Comparison of ENCODE assay signal across 24 cellular contexts in genomic region chr5:76451046-76451701, GRCh38. TPM values are rescaled to one million over a fixed set of nuclear protein-coding genes. Genes with fewer than 3 reads are reported as not detected.
DNase-seq lines count a peak whose midpoint lies in the region; ATAC-seq, FAIRE-seq and TF ChIP-seq lines count a peak whose summit lies in the region.
"Had no signal": no experiment of that assay in that cellular context is flagged by ENCODE, and none has a peak within 500 bp of the region (broad histone marks: within the 10 kb centered on the region; RNA-seq: fewer than 3 reads in every experiment).

No MANE protein-coding gene starts in this region.

- FAIRE-seq in small intestine (lab: Jason Lieb, UNC): no peak
- FAIRE-seq: A549, G401.6 had no signal

- ATAC-seq in activated CD8-positive, alpha-beta T cell treated with anti-CD3 and anti-CD28 coated beads for 36 hours: no peak
- no peak for ATAC-seq in activated CD8-positive, alpha-beta T cell treated with anti-CD3 and anti-CD28 coated beads, Interleukin-2, amount 10 ng/mL, durations not matched to agents 7 days and 5 days
- ATAC-seq in activated naive CD8-positive, alpha-beta T cell treated with anti-CD3 and anti-CD28 coated beads, Interleukin-2, amount 10 ng/mL, durations not matched to agents 7 days and 5 days (ENCODE audit: low read depth): no peak
- ATAC-seq: A549, gastroesophageal sphincter, GM23338, left lobe of liver had no signal

- WGBS in small intestine, 3 donors: 23 to 52% (median 30%) methylated on average over 6 of the region's 6 CpGs

- no peak overlapping the region for H3K4me3 Mint-ChIP-seq in activated CD8-positive, alpha-beta T cell treated with anti-CD3 and anti-CD28 coated beads for 36 hours
- H3K4me3 Mint-ChIP-seq in activated CD8-positive, alpha-beta T cell treated with anti-CD3 and anti-CD28 coated beads, Interleukin-2, amount 10 ng/mL, durations not matched to agents 7 days and 5 days: no peak overlapping the region
- no peak overlapping the region for H3K4me3 Mint-ChIP-seq in activated naive CD8-positive, alpha-beta T cell treated with anti-CD3 and anti-CD28 coated beads, Interleukin-2, amount 10 ng/mL, durations not matched to agents 7 days and 5 days
- H3K4me3 Mint-ChIP-seq: dendritic cell treated with granulocyte-macrophage colony-stimulating factor and Interleukin-4, amounts not matched to agents 40 ng/mL and 50 ng/mL, for 4 days; GM23338; IgD-negative memory B cell had no signal

- POLR2A ChIA-PET in activated CD8-positive, alpha-beta T cell treated with anti-CD3 and anti-CD28 coated beads for 36 hours (lab: Charles Lee): no interaction called here
- POLR2A ChIA-PET in activated CD8-positive, alpha-beta T cell treated with anti-CD3 and anti-CD28 coated beads, Interleukin-2, amount 10 ng/mL, durations not matched to agents 7 days and 5 days (lab: Charles Lee): no interaction called here
- POLR2A ChIA-PET in activated naive CD8-positive, alpha-beta T cell treated with anti-CD3 and anti-CD28 coated beads, Interleukin-2, amount 10 ng/mL, durations not matched to agents 7 days and 5 days (lab: Charles Lee): no interaction called here

- H3K36me3 ChIP-seq in small intestine (ENCODE audit: control insufficient read depth in 2 of 2, insufficient read depth in 2 of 2, low read length in 2 of 2): peaks cover 0 to 2% of the 10 kb centered on the region in 2 donors
- H3K36me3 ChIP-seq: gastroesophageal sphincter, ovary, sigmoid colon, vagina had no signal

- H3K9me3 Mint-ChIP-seq in activated CD8-positive, alpha-beta T cell treated with anti-CD3 and anti-CD28 coated beads for 36 hours: no peaks in the 10 kb centered on the region
- H3K9me3 Mint-ChIP-seq in activated CD8-positive, alpha-beta T cell treated with anti-CD3 and anti-CD28 coated beads, Interleukin-2, amount 10 ng/mL, durations not matched to agents 7 days and 5 days (ENCODE audit: insufficient read depth): no peaks in the 10 kb centered on the region
- H3K9me3 Mint-ChIP-seq in activated naive CD8-positive, alpha-beta T cell treated with anti-CD3 and anti-CD28 coated beads, Interleukin-2, amount 10 ng/mL, durations not matched to agents 7 days and 5 days: no peaks in the 10 kb centered on the region
- H3K9me3 Mint-ChIP-seq: dendritic cell treated with granulocyte-macrophage colony-stimulating factor and Interleukin-4, amounts not matched to agents 40 ng/mL and 50 ng/mL, for 4 days; GM23338; IgD-negative memory B cell had no signal

- peaks cover 41% of the 10 kb centered on the region for H3K4me1 Mint-ChIP-seq in activated CD8-positive, alpha-beta T cell treated with anti-CD3 and anti-CD28 coated beads for 36 hours (ENCODE audit: low read depth)
- peaks cover 29% of the 10 kb centered on the region for H3K4me1 Mint-ChIP-seq in activated CD8-positive, alpha-beta T cell treated with anti-CD3 and anti-CD28 coated beads, Interleukin-2, amount 10 ng/mL, durations not matched to agents 7 days and 5 days (ENCODE audit: low read depth)
- H3K4me1 Mint-ChIP-seq in activated naive CD8-positive, alpha-beta T cell treated with anti-CD3 and anti-CD28 coated beads, Interleukin-2, amount 10 ng/mL, durations not matched to agents 7 days and 5 days: peaks cover 17% of the 10 kb centered on the region

- H3K36me3 Mint-ChIP-seq in activated CD8-positive, alpha-beta T cell treated with anti-CD3 and anti-CD28 coated beads for 36 hours (ENCODE audit: low read depth): peaks cover 19% of the 10 kb centered on the region
- peaks cover 36% of the 10 kb centered on the region for H3K36me3 Mint-ChIP-seq in activated CD8-positive, alpha-beta T cell treated with anti-CD3 and anti-CD28 coated beads, Interleukin-2, amount 10 ng/mL, durations not matched to agents 7 days and 5 days (ENCODE audit: low read depth)
- peaks cover 34% of the 10 kb centered on the region for H3K36me3 Mint-ChIP-seq in activated naive CD8-positive, alpha-beta T cell treated with anti-CD3 and anti-CD28 coated beads, Interleukin-2, amount 10 ng/mL, durations not matched to agents 7 days and 5 days

- DNase-seq in activated CD8-positive, alpha-beta T cell treated with anti-CD3 and anti-CD28 coated beads for 36 hours: no peak
- DNase-seq in activated CD8-positive, alpha-beta T cell treated with anti-CD3 and anti-CD28 coated beads, Interleukin-2, amount 10 ng/mL, durations not matched to agents 7 days and 5 days: no peak
- DNase-seq in NB4 (ENCODE audit: low read depth): peak; percentile 48
- no peak for DNase-seq in activated naive CD8-positive, alpha-beta T cell treated with anti-CD3 and anti-CD28 coated beads, Interleukin-2, amount 10 ng/mL, durations not matched to agents 7 days and 5 days
- DNase-seq in small intestine: peak; percentile 82
- no peak for DNase-seq in NK-92 (lab: John Stamatoyannopoulos, UW; ENCODE audit: unreplicated experiment)
- DNase-seq in cardiac septum (ENCODE audit: low spot score): no peak
- no peak for DNase-seq in DMS153 (lab: John Stamatoyannopoulos, UW)
- DNase-seq: activated gamma-delta T cell treated with Interleukin-2 at 50 U/mL for 16 hours, NCI-H1105, NCI-H69, ovary, PC-9, sigmoid colon, SK-N-SH, WERI-Rb-1 had no signal

- H3K4me3 ChIP-seq in NB4 (ENCODE audit: low read depth, low read length) (no peak overlapping the region), small intestine (ENCODE audit: low read depth in 1 of 2, low read length in 2 of 2) (no peak overlapping the region)
- H3K4me3 ChIP-seq: A549, gastroesophageal sphincter, GM23338, ovary, PC-9, sigmoid colon, vagina had no signal

- peak overlapping the region; percentile 11 for H3K27ac Mint-ChIP-seq in activated CD8-positive, alpha-beta T cell treated with anti-CD3 and anti-CD28 coated beads for 36 hours
- H3K27ac Mint-ChIP-seq in activated CD8-positive, alpha-beta T cell treated with anti-CD3 and anti-CD28 coated beads, Interleukin-2, amount 10 ng/mL, durations not matched to agents 7 days and 5 days: no peak overlapping the region
- H3K27ac Mint-ChIP-seq in activated naive CD8-positive, alpha-beta T cell treated with anti-CD3 and anti-CD28 coated beads, Interleukin-2, amount 10 ng/mL, durations not matched to agents 7 days and 5 days: peak overlapping the region; percentile 7
- H3K27ac Mint-ChIP-seq: dendritic cell treated with granulocyte-macrophage colony-stimulating factor and Interleukin-4, amounts not matched to agents 40 ng/mL and 50 ng/mL, for 4 days; GM23338; IgD-negative memory B cell had no signal

- H3K27ac ChIP-seq in small intestine (ENCODE audit: low read depth in 1 of 2, low read length in 1 of 2): peak overlapping the region in 1 of 2 donors; percentile 45
- H3K27ac ChIP-seq: A549, gastroesophageal sphincter, ovary, PC-9, sigmoid colon, vagina, WERI-Rb-1 had no signal

- CTCF ChIA-PET in activated CD8-positive, alpha-beta T cell treated with anti-CD3 and anti-CD28 coated beads for 36 hours (lab: Charles Lee): interaction anchor here (0.8 to 1.8 kb wide), 3 partner anchors 17 to 48 kb away, joined by 3 to 5 read pairs (median 3); partner anchors contain the start of gene IQGAP2
- CTCF ChIA-PET in activated CD8-positive, alpha-beta T cell treated with anti-CD3 and anti-CD28 coated beads, Interleukin-2, amount 10 ng/mL, durations not matched to agents 7 days and 5 days (lab: Charles Lee): interaction anchor here (0.8 to 1.3 kb wide), 4 partner anchors 9 to 93 kb away, joined by 3 to 5 read pairs (median 3); no protein-coding TSS in a partner anchor

- H3K27me3 ChIP-seq in small intestine (ENCODE audit: control insufficient read depth in 2 of 2, insufficient read depth in 2 of 2, low read length in 2 of 2): no peaks in the 10 kb centered on the region
- H3K27me3 ChIP-seq: gastroesophageal sphincter, ovary, sigmoid colon, vagina had no signal

- no peak for TF ChIP-seq POLR2A in NB4 (IDR thresholded peaks at IDR 0.05; ENCODE audit: extremely low read depth, insufficient read length)

- peaks cover 0 to 14% of the 10 kb centered on the region in 2 donors for H3K4me1 ChIP-seq in small intestine (ENCODE audit: control insufficient read depth in 2 of 2, insufficient read depth in 1 of 2, low read depth in 1 of 2, low read length in 1 of 2)
- H3K4me1 ChIP-seq: vagina had no signal

- no peaks in the 10 kb centered on the region for H3K9me3 ChIP-seq in small intestine (ENCODE audit: control insufficient read depth, low read depth)
- H3K9me3 ChIP-seq: A549, gastroesophageal sphincter, ovary, sigmoid colon, SK-N-SH, vagina had no signal

- H3K27me3 Mint-ChIP-seq in activated CD8-positive, alpha-beta T cell treated with anti-CD3 and anti-CD28 coated beads for 36 hours: no peaks in the 10 kb centered on the region
- H3K27me3 Mint-ChIP-seq in activated CD8-positive, alpha-beta T cell treated with anti-CD3 and anti-CD28 coated beads, Interleukin-2, amount 10 ng/mL, durations not matched to agents 7 days and 5 days (ENCODE audit: low read depth): no peaks in the 10 kb centered on the region
- H3K27me3 Mint-ChIP-seq in activated naive CD8-positive, alpha-beta T cell treated with anti-CD3 and anti-CD28 coated beads, Interleukin-2, amount 10 ng/mL, durations not matched to agents 7 days and 5 days: no peaks in the 10 kb centered on the region
- H3K27me3 Mint-ChIP-seq: dendritic cell treated with granulocyte-macrophage colony-stimulating factor and Interleukin-4, amounts not matched to agents 40 ng/mL and 50 ng/mL, for 4 days had no signal

- intact Hi-C loops in activated CD8-positive, alpha-beta T cell treated with anti-CD3 and anti-CD28 coated beads for 36 hours (cut with micrococcal nuclease): no loop called here
- intact Hi-C loops in cardiac septum (cut with DNase I): no loop called here

- TF ChIP-seq CTCF in activated CD8-positive, alpha-beta T cell treated with anti-CD3 and anti-CD28 coated beads for 36 hours (IDR thresholded peaks at IDR 0.05): no peak
- TF ChIP-seq CTCF in NB4 (IDR thresholded peaks at IDR 0.05; ENCODE audit: low read depth, low read length): no peak

RNA-seq across cellular contexts. Expression of gene IQGAP2, which starts 48.1 kb away (rescaled TPM):
- 10 to 100 TPM; 37.7 to 39.1 TPM for total RNA-seq in activated CD8-positive, alpha-beta T cell treated with anti-CD3 and anti-CD28 coated beads for 36 hours
- 10 to 100 TPM; 62.7 to 72.1 TPM for total RNA-seq in activated CD8-positive, alpha-beta T cell treated with anti-CD3 and anti-CD28 coated beads, Interleukin-2, amount 10 ng/mL, durations not matched to agents 7 days and 5 days
- total RNA-seq in activated naive CD8-positive, alpha-beta T cell treated with anti-CD3 and anti-CD28 coated beads, Interleukin-2, amount 10 ng/mL, durations not matched to agents 7 days and 5 days: 10 to 100 TPM; 62.7 to 74.9 TPM
- polyA plus RNA-seq in small intestine: 100 to 1,000 TPM in 2 of 3 donors, 10 to 100 TPM in 1; 46.3 to 138 (median 125) TPM
- 7.9 TPM for total RNA-seq in cardiac septum
- total RNA-seq: PC-9 had no signal

Comparison
In these comparisons a context has a peak if more than half of its experiments do, and no peak if none do; other contexts are left out.
1. DNase-seq: peak in NB4 (single experiment) and small intestine (single experiment); none in activated CD8-positive, alpha-beta T cell treated with anti-CD3 and anti-CD28 coated beads for 36 hours (single experiment), activated CD8-positive, alpha-beta T cell treated with anti-CD3 and anti-CD28 coated beads, Interleukin-2, amount 10 ng/mL, durations not matched to agents 7 days and 5 days (single experiment), activated naive CD8-positive, alpha-beta T cell treated with anti-CD3 and anti-CD28 coated beads, Interleukin-2, amount 10 ng/mL, durations not matched to agents 7 days and 5 days (single experiment), NK-92 (single experiment), cardiac septum (single experiment) and DMS153 (single experiment).